In the genomic region with DNA sequence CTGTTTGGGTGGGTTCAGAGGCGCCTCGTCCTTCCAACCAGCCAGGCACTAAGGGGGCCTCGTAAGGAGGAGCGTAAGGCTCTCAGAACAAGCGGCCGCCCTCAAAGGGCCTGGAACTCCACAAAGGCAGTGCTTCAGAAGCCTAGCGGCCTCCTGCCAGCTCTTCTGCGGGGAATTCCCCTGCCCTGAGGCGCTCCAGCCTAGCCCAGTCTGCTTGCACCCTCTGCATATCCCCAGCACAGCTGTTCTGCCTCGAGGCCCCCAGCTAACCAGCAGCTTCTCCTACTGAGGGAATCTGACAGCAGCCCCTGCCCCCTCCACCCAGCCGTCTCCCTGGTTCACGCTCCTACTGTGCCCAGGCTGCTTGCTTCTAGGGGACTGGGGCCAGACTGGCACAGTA, we compare ENCODE assay signal across 19 cellular contexts.
A peak's percentile ranks its signal among the peaks of the same experiment; 100 is the strongest.
DNase-seq lines count a peak whose midpoint lies in the region; ATAC-seq and TF ChIP-seq lines count a peak whose summit lies in the region.
"Had no signal": no experiment of that assay in that cellular context is flagged by ENCODE, and none has a peak within 500 bp of the region (broad histone marks: within the 10 kb centered on the region; RNA-seq: fewer than 3 reads in every experiment).

No MANE protein-coding gene starts in this region.

- intact Hi-C loops in Right ventricle myocardium superior (cut with DNase I) (no loop called here), left cardiac atrium (cut with DNase I) (no loop called here), stomach (cut with DNase I; ENCODE audit: low total_unique reads) (no loop called here)
- intact Hi-C loops in naive thymus-derived CD4-positive, alpha-beta T cell (cut with micrococcal nuclease): no loop called here

- peak overlapping the region; percentile 73 for H2AFZ ChIP-seq in neuronal stem cell (ENCODE audit: low read length)

- H3K9me3 ChIP-seq in right atrium auricular region (no peaks in the 10 kb centered on the region), neuronal stem cell (replicated peaks in 1 of 2; ENCODE audit: control insufficient read depth in 2 of 2, insufficient read depth in 1 of 2, low read depth in 1 of 2, low read length in 2 of 2) (peaks cover 0 to 2% of the 10 kb centered on the region in 2 donors), stomach (peaks cover 0 to 3% (median 0%) of the 10 kb centered on the region in 4 donors)
- H3K9me3 ChIP-seq in naive thymus-derived CD4-positive, alpha-beta T cell (ENCODE audit: control insufficient read depth in 2 of 3, low read length in 3 of 3): no peaks in the 10 kb centered on the region
- H3K9me3 ChIP-seq: Peyer's patch, right lobe of liver had no signal

- DNase-seq in Right ventricle myocardium superior (peak; percentile 51), right atrium auricular region (ENCODE audit: low spot score) (no peak), left cardiac atrium (no peak), neuronal stem cell (ENCODE audit: low spot score) (no peak), SHP77 treated with DMSO at 0.1 percent for 48 hours (lab: John Stamatoyannopoulos, UW) (no peak), stomach (no peak)
- no peak for DNase-seq in activated CD4-positive, alpha-beta T cell treated with anti-CD3 and anti-CD28 coated beads for 48 hours
- no peak for DNase-seq in naive thymus-derived CD4-positive, alpha-beta T cell
- DNase-seq: activated CD4-positive, alpha-beta T cell treated with anti-CD3 and anti-CD28 coated beads for 4 hours; activated T-cell treated with anti-CD3 and anti-CD28 coated beads, Interleukin-2, amount 50 U/mL, for 4 hours; CD4-positive, CD25-positive, alpha-beta regulatory T cell; dorsolateral prefrontal cortex; GF-D8; HCEC 1CT; NCI-H1694; NCI-H526 treated with DMSO at 0.1 percent for 48 hours; Peyer's patch; right lobe of liver had no signal

- peaks cover 0 to 7% (median 3%) of the 10 kb centered on the region in 11 donors for H3K9me3 Mint-ChIP-seq in naive thymus-derived CD4-positive, alpha-beta T cell

- peaks cover 2% of the 10 kb centered on the region for H3K79me1 ChIP-seq in neuronal stem cell (ENCODE audit: low read depth, low read length)

- H3K27me3 ChIP-seq in right atrium auricular region (no peaks in the 10 kb centered on the region), neuronal stem cell (ENCODE audit: control insufficient read depth in 3 of 3, insufficient read depth in 3 of 3, low read depth in 1 of 3, low read length in 3 of 3) (peaks cover 0 to 6% (median 2%) of the 10 kb centered on the region in 3 experiments), stomach (no peaks in the 10 kb centered on the region)
- no peaks in the 10 kb centered on the region for H3K27me3 ChIP-seq in naive thymus-derived CD4-positive, alpha-beta T cell (ENCODE audit: control insufficient read depth in 2 of 2, insufficient read depth in 2 of 2, low read length in 2 of 2)
- H3K27me3 ChIP-seq: Peyer's patch, right lobe of liver had no signal

- H2BK120ac ChIP-seq in neuronal stem cell (ENCODE audit: low read depth, low read length): no peak overlapping the region

- ATAC-seq in Right ventricle myocardium superior (ENCODE audit: poor library complexity) (peak; percentile 46), left cardiac atrium (peak; percentile 68 to 75)
- ATAC-seq in naive thymus-derived CD4-positive, alpha-beta T cell: no peak
- ATAC-seq: activated T-cell treated with anti-CD3 and anti-CD28 coated beads, Interleukin-2, amount 50 U/mL, for 4 hours; stimulated activated memory B cell treated with anti-CD40 and anti-IgM and Interleukin-4, amounts not matched to agents 10 μg/mL and 1 μg/mL and 100 μg/mL, for 72 hours had no signal

- no peak overlapping the region for H3K27ac ChIP-seq in right atrium auricular region
- peak overlapping the region; percentile 42 for H3K27ac ChIP-seq in neuronal stem cell (replicated peaks; ENCODE audit: low read length)
- H3K27ac ChIP-seq in naive thymus-derived CD4-positive, alpha-beta T cell (ENCODE audit: low read depth, low read length): no peak overlapping the region
- H3K27ac ChIP-seq in stomach: no peak overlapping the region
- H3K27ac ChIP-seq: dorsolateral prefrontal cortex, Peyer's patch, right lobe of liver had no signal

- H3K4me2 ChIP-seq in neuronal stem cell (ENCODE audit: insufficient read depth, low read length, poor library complexity, severe bottlenecking): no peak overlapping the region

- H2AK5ac ChIP-seq in neuronal stem cell (ENCODE audit: low read depth, low read length): peak overlapping the region; percentile 3

- H2BK12ac ChIP-seq in neuronal stem cell (ENCODE audit: low read length): no peak overlapping the region

- H2BK5ac ChIP-seq in neuronal stem cell (ENCODE audit: low read length): peak overlapping the region; percentile 79

- H3K36me3 Mint-ChIP-seq in naive thymus-derived CD4-positive, alpha-beta T cell: peaks cover 0 to 5% (median 0%) of the 10 kb centered on the region in 5 donors
- H3K36me3 Mint-ChIP-seq: CD4-positive, CD25-positive, alpha-beta regulatory T cell; stimulated activated memory B cell treated with anti-CD40 and anti-IgM and Interleukin-4, amounts not matched to agents 10 μg/mL and 1 μg/mL and 100 μg/mL, for 72 hours had no signal

- H3K27me3 Mint-ChIP-seq in naive thymus-derived CD4-positive, alpha-beta T cell: peaks cover 2 to 23% (median 14%) of the 10 kb centered on the region in 5 donors
- H3K27me3 Mint-ChIP-seq: CD4-positive, CD25-positive, alpha-beta regulatory T cell had no signal

- no peak overlapping the region for H3K4me3 Mint-ChIP-seq in naive thymus-derived CD4-positive, alpha-beta T cell
- H3K4me3 Mint-ChIP-seq: activated T-cell treated with anti-CD3 and anti-CD28 coated beads, Interleukin-2, amount 50 U/mL, for 4 hours; CD4-positive, CD25-positive, alpha-beta regulatory T cell; stimulated activated memory B cell treated with anti-CD40 and anti-IgM and Interleukin-4, amounts not matched to agents 10 μg/mL and 1 μg/mL and 100 μg/mL, for 72 hours had no signal

- no peak overlapping the region for H3K9ac ChIP-seq in neuronal stem cell (ENCODE audit: low read depth, low read length, poor library complexity)

- POLR2A ChIA-PET in naive thymus-derived CD4-positive, alpha-beta T cell (lab: Charles Lee): no interaction called here

- no peak overlapping the region for H3K23ac ChIP-seq in neuronal stem cell (ENCODE audit: low read depth, low read length, poor library complexity)

- no peak for TF ChIP-seq POLR2A in stomach (IDR thresholded peaks at IDR 0.05)

- H4K8ac ChIP-seq in neuronal stem cell (ENCODE audit: low read depth, low read length): peak overlapping the region; percentile 70

- H3K14ac ChIP-seq in neuronal stem cell (ENCODE audit: low read length): peak overlapping the region; percentile 41

- H3K4me3 ChIP-seq in right atrium auricular region: peak overlapping the region in 1 of 2 donors; percentile 16
- H3K4me3 ChIP-seq in neuronal stem cell (ENCODE audit: low read length in 2 of 2): no peak overlapping the region
- no peak overlapping the region for H3K4me3 ChIP-seq in naive thymus-derived CD4-positive, alpha-beta T cell (ENCODE audit: low read length)
- H3K4me3 ChIP-seq in stomach: peak overlapping the region in 2 of 4 donors; percentile 19 to 21
- H3K4me3 ChIP-seq: right lobe of liver had no signal

- H2BK15ac ChIP-seq in neuronal stem cell (ENCODE audit: low read length): peak overlapping the region; percentile 30

- H3K4ac ChIP-seq in neuronal stem cell (ENCODE audit: low read length): no peak overlapping the region

- H3K36me3 ChIP-seq in right atrium auricular region (no peaks in the 10 kb centered on the region), neuronal stem cell (replicated peaks in 1 of 2; ENCODE audit: control insufficient read depth in 2 of 2, insufficient read depth in 2 of 2, low read length in 2 of 2) (no peaks in the 10 kb centered on the region), stomach (no peaks in the 10 kb centered on the region)
- H3K36me3 ChIP-seq in naive thymus-derived CD4-positive, alpha-beta T cell (ENCODE audit: control insufficient read depth in 2 of 3, insufficient read depth in 3 of 3, low read length in 3 of 3): no peaks in the 10 kb centered on the region
- H3K36me3 ChIP-seq: Peyer's patch, right lobe of liver had no signal

- WGBS in neuronal stem cell (ENCODE audit: extremely low coverage in 2 of 2, insufficient read length in 2 of 2, insufficient replicate concordance in 1 of 2), 2 donors: no CpG with 5 or more reads among the region's 12 CpGs
- WGBS in stomach, 5 donors: 58 to 78% (median 74%) methylated on average over 10 to 12 of the region's 12 CpGs

- no peak overlapping the region for H3K27ac Mint-ChIP-seq in naive thymus-derived CD4-positive, alpha-beta T cell
- H3K27ac Mint-ChIP-seq: CD4-positive, CD25-positive, alpha-beta regulatory T cell; stimulated activated memory B cell treated with anti-CD40 and anti-IgM and Interleukin-4, amounts not matched to agents 10 μg/mL and 1 μg/mL and 100 μg/mL, for 72 hours had no signal

- CTCF ChIA-PET in naive thymus-derived CD4-positive, alpha-beta T cell (lab: Charles Lee): no interaction called here

- H3K4me1 ChIP-seq in right atrium auricular region (no peaks in the 10 kb centered on the region), neuronal stem cell (ENCODE audit: control insufficient read depth in 2 of 2, insufficient read depth in 1 of 2, low read depth in 1 of 2, low read length in 2 of 2) (peaks cover 0 to 12% of the 10 kb centered on the region in 2 donors), stomach (peaks cover 5 to 19% (median 8%) of the 10 kb centered on the region in 4 donors)
- H3K4me1 ChIP-seq in naive thymus-derived CD4-positive, alpha-beta T cell (ENCODE audit: control insufficient read depth in 2 of 2, insufficient read depth in 2 of 2, low read length in 2 of 2): no peaks in the 10 kb centered on the region
- H3K4me1 ChIP-seq: Peyer's patch, right lobe of liver had no signal

- no peaks in the 10 kb centered on the region for H3K4me1 Mint-ChIP-seq in naive thymus-derived CD4-positive, alpha-beta T cell
- H3K4me1 Mint-ChIP-seq: CD4-positive, CD25-positive, alpha-beta regulatory T cell; stimulated activated memory B cell treated with anti-CD40 and anti-IgM and Interleukin-4, amounts not matched to agents 10 μg/mL and 1 μg/mL and 100 μg/mL, for 72 hours had no signal

- TF ChIP-seq EP300 in stomach (IDR thresholded peaks at IDR 0.05): no peak

- peak overlapping the region; percentile 91 for H3K18ac ChIP-seq in neuronal stem cell (ENCODE audit: low read length)

- no peak overlapping the region for H4K91ac ChIP-seq in neuronal stem cell (ENCODE audit: low read depth, low read length, poor library complexity)

- TF ChIP-seq CTCF in right atrium auricular region (IDR thresholded peaks at IDR 0.05) (no peak), stomach (IDR thresholded peaks at IDR 0.05) (no peak)
